ENCODE assay signal across 8 cellular contexts in the genomic region with DNA sequence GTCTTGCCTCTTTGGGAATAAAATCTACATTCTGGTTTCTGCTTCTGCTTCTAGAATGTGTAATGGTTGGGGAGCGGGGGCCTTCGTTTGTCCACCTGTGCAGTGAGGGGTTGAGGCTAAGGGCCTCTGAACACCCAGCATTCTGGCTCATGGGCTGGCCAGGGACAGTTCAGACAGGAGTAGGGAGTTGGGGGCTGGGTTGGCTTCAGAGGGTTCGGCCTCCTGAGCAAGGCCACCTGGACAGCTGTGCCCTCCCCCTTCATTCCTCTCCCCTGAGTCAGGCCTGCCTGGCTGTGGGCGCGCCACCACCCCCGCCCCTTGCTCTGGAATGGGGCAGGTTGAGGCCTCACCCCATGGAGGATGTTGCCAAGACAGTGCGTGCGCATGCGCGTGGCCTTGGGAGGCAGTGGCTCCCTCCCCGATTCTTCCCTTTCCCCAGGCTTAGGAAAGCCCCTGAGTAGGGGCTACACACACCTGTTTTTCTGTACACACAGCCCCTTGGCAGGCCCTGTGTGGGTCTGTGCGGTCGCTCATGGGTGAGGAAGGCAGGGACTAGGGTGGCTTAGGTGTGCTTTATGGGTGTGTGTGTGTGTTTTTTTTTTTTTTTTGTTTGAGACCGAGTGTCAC.
DNase-seq lines count a peak whose midpoint lies in the region; ATAC-seq lines count a peak whose summit lies in the region.

No MANE protein-coding gene starts in this region.

- H3K4me3 ChIP-seq in iPS-18c (ENCODE audit: insufficient read depth, low read depth, low read length) (peak overlapping the region; percentile 39), skin epidermis (peak overlapping the region in 1 of 7 experiments; percentile 16)

- peak overlapping the region; percentile 1 to 95 (median 85) for H3K27ac ChIP-seq in skin epidermis

- ATAC-seq in HG02763 (IDR thresholded peaks at IDR 0.05; ENCODE audit: unreplicated experiment) (no peak), HG03280 (IDR thresholded peaks at IDR 0.05; ENCODE audit: unreplicated experiment) (no peak)

- DNase-seq in HK-2 (ENCODE audit: unreplicated experiment) (peak; percentile 98), SW480 (ENCODE audit: low spot score) (peak; percentile 97)
- no peak for DNase-seq in stimulated activated CD4-positive, alpha-beta T cell treated with anti-CD3 and anti-CD28 coated beads, Interleukin-4, amount 100 ng/mL, for 4 hours
- DNase-seq in stimulated activated CD4-positive, alpha-beta T cell treated with anti-CD3 and anti-CD28 coated beads, Interleukin-15, amount 100 ng/mL, for 24 hours = no peak

- no peaks in the 10 kb centered on the region for H3K9me3 ChIP-seq in iPS-18c (ENCODE audit: control insufficient read depth, insufficient read depth, low read length)

Comparison
In these comparisons a context has a peak if more than half of its experiments do, and no peak if none do; other contexts are left out.
1. DNase-seq: peak in HK-2 (single experiment) and SW480 (single experiment); none in stimulated activated CD4-positive, alpha-beta T cell treated with anti-CD3 and anti-CD28 coated beads, Interleukin-4, amount 100 ng/mL, for 4 hours (0 of 2) and stimulated activated CD4-positive, alpha-beta T cell treated with anti-CD3 and anti-CD28 coated beads, Interleukin-15, amount 100 ng/mL, for 24 hours (single experiment).